37 cellular contexts compared by ENCODE assay signal in genomic region chr2:86679036-86679435, GRCh38.
"Had no signal": no experiment of that assay in that cellular context is flagged by ENCODE, and none has a peak within 500 bp of the region (broad histone marks: within the 10 kb centered on the region; RNA-seq: fewer than 3 reads in every experiment).

No MANE protein-coding gene starts in this region.

- H3K27me3 ChIP-seq: adrenal gland, ascending aorta, body of pancreas, brain microvascular endothelial cell, breast epithelium, cardiac muscle cell had no signal

- H3K36me3 Mint-ChIP-seq: activated naive CD4-positive, alpha-beta T cell treated with anti-CD3 and anti-CD28 coated beads, Interleukin-2, amount 10 ng/mL, durations not matched to agents 7 days and 5 days; activated naive CD4-positive, alpha-beta T cell treated with anti-CD3 and anti-CD28 coated beads, Interleukin-2, amount 50 U/mL, for 24 hours; activated naive CD4-positive, alpha-beta T cell treated with anti-CD3 and anti-CD28 coated beads, Interleukin-2, amount 50 U/mL, for 72 hours; activated naive CD8-positive, alpha-beta T cell; brain had no signal

- ATAC-seq: activated naive CD4-positive, alpha-beta T cell treated with anti-CD3 and anti-CD28 coated beads, Interleukin-2, amount 50 U/mL, for 72 hours; activated T-cell treated with anti-CD3 and anti-CD28 coated beads, Interleukin-2, amount 50 U/mL, for 4 hours; activated T-cell treated with anti-CD3 and anti-CD28 coated beads, Interleukin-2, amount 50 U/mL, for 72 hours; activated T-helper 17 cell treated with anti-CD3 and anti-CD28 coated beads, Interleukin-2, amount 50 U/mL, for 72 hours; body of pancreas had no signal

- H3K4me1 Mint-ChIP-seq: activated naive CD4-positive, alpha-beta T cell treated with anti-CD3 and anti-CD28 coated beads, Interleukin-2, amount 10 ng/mL, durations not matched to agents 7 days and 5 days; activated naive CD4-positive, alpha-beta T cell treated with anti-CD3 and anti-CD28 coated beads, Interleukin-2, amount 50 U/mL, for 24 hours; activated naive CD8-positive, alpha-beta T cell treated with anti-CD3 and anti-CD28 coated beads, Interleukin-2, amount 10 ng/mL, durations not matched to agents 7 days and 5 days; activated T-helper 17 cell treated with anti-CD3 and anti-CD28 coated beads, Interleukin-2, amount 50 U/mL, for 72 hours; brain; central memory CD8-positive, alpha-beta T cell had no signal

- H3K9me3 Mint-ChIP-seq: activated naive CD4-positive, alpha-beta T cell treated with anti-CD3 and anti-CD28 coated beads for 36 hours; activated naive CD4-positive, alpha-beta T cell treated with anti-CD3 and anti-CD28 coated beads, Interleukin-2, amount 10 ng/mL, durations not matched to agents 7 days and 5 days; activated naive CD4-positive, alpha-beta T cell treated with anti-CD3 and anti-CD28 coated beads, Interleukin-2, amount 50 U/mL, for 24 hours; activated naive CD4-positive, alpha-beta T cell treated with anti-CD3 and anti-CD28 coated beads, Interleukin-2, amount 50 U/mL, for 72 hours; activated naive CD8-positive, alpha-beta T cell treated with anti-CD3 and anti-CD28 coated beads, Interleukin-2, amount 10 ng/mL, durations not matched to agents 7 days and 5 days; activated T-cell treated with anti-CD3 and anti-CD28 coated beads, Interleukin-2, amount 50 U/mL, for 24 hours; activated T-cell treated with anti-CD3 and anti-CD28 coated beads, Interleukin-2, amount 50 U/mL, for 4 hours; activated T-cell treated with anti-CD3 and anti-CD28 coated beads, Interleukin-2, amount 50 U/mL, for 72 hours; activated T-helper 1 cell treated with anti-CD3 and anti-CD28 coated beads, Interleukin-12 subunit alpha, Interleukin-12 subunit beta, Interleukin-2, Interleukin-4 antibody, amounts not matched to agents 30 ng/mL and 10 ng/mL and 1 ng/mL, durations not matched to agents 14 hours and 24 hours and 36 hours; activated T-helper 17 cell treated with anti-CD3 and anti-CD28 coated beads, Interleukin-2, amount 50 U/mL, for 72 hours; activated T-helper 2 cell treated with anti-CD3 and anti-CD28 coated beads, Interferon-gamma antibody, Interleukin-2, Interleukin-4, amounts not matched to agents 10 μg/mL and 5 μg/mL and 100 μg/mL, durations not matched to agents 14 hours and 24 hours and 36 hours; brain; central memory CD8-positive, alpha-beta T cell had no signal

- H3K4me3 ChIP-seq: adrenal gland, ascending aorta, body of pancreas, breast epithelium, cardiac muscle cell had no signal

- H3K36me3 ChIP-seq: adrenal gland, ascending aorta, brain microvascular endothelial cell, breast epithelium, cardiac muscle cell had no signal

- H3K9me3 ChIP-seq: adrenal gland, ascending aorta, body of pancreas, breast epithelium had no signal

- DNase-seq: activated effector memory CD4-positive, alpha-beta T cell treated with anti-CD3 and anti-CD28 coated beads, Interleukin-2, amount 50 U/mL, for 16 hours; activated effector memory CD4-positive, alpha-beta T cell treated with Interleukin-2 at 50 U/mL for 16 hours; activated gamma-delta T cell; activated gamma-delta T cell treated with Interleukin-2 at 50 U/mL for 16 hours; activated naive CD4-positive, alpha-beta T cell; activated naive CD4-positive, alpha-beta T cell treated with anti-CD3 and anti-CD28 coated beads for 36 hours; activated naive CD4-positive, alpha-beta T cell treated with anti-CD3 and anti-CD28 coated beads, Interleukin-2, amount 10 ng/mL, durations not matched to agents 7 days and 5 days; activated naive CD4-positive, alpha-beta T cell treated with anti-CD3 and anti-CD28 coated beads, Interleukin-2, amount 50 U/mL, for 16 hours; activated naive CD4-positive, alpha-beta T cell treated with Interleukin-2 at 50 U/mL for 16 hours; activated naive CD8-positive, alpha-beta T cell treated with anti-CD3 and anti-CD28 coated beads, Interleukin-2, amount 10 ng/mL, durations not matched to agents 7 days and 5 days; activated T-cell treated with anti-CD3 and anti-CD28 coated beads for 4 hours; activated T-cell treated with anti-CD3 and anti-CD28 coated beads, Interleukin-2, amount 50 U/mL, for 1 hour; activated T-cell treated with anti-CD3 and anti-CD28 coated beads, Interleukin-2, amount 50 U/mL, for 24 hours; activated T-cell treated with anti-CD3 and anti-CD28 coated beads, Interleukin-2, amount 50 U/mL, for 4 hours; activated T-cell treated with anti-CD3 and anti-CD28 coated beads, Interleukin-2, amount 50 U/mL, for 48 hours; activated T-cell treated with anti-CD3 and anti-CD28 coated beads, Interleukin-2, amount 50 U/mL, for 72 hours; adrenal gland; amniotic stem cell; amygdala; anterior cingulate cortex; aorta; body of pancreas; brain microvascular endothelial cell; caudate nucleus; central memory CD4-positive, alpha-beta T cell; cerebellar nuclear complex had no signal

- H3K27ac ChIP-seq: adrenal gland, ascending aorta, body of pancreas, brain microvascular endothelial cell, breast epithelium, cardiac muscle cell had no signal

- H3K27ac Mint-ChIP-seq: activated naive CD4-positive, alpha-beta T cell treated with anti-CD3 and anti-CD28 coated beads for 36 hours; activated naive CD4-positive, alpha-beta T cell treated with anti-CD3 and anti-CD28 coated beads, Interleukin-2, amount 10 ng/mL, durations not matched to agents 7 days and 5 days; activated naive CD4-positive, alpha-beta T cell treated with anti-CD3 and anti-CD28 coated beads, Interleukin-2, amount 50 U/mL, for 24 hours; activated naive CD4-positive, alpha-beta T cell treated with anti-CD3 and anti-CD28 coated beads, Interleukin-2, amount 50 U/mL, for 72 hours; activated naive CD8-positive, alpha-beta T cell; activated naive CD8-positive, alpha-beta T cell treated with anti-CD3 and anti-CD28 coated beads, Interleukin-2, amount 10 ng/mL, durations not matched to agents 7 days and 5 days; activated T-cell treated with anti-CD3 and anti-CD28 coated beads, Interleukin-2, amount 50 U/mL, for 24 hours; activated T-cell treated with anti-CD3 and anti-CD28 coated beads, Interleukin-2, amount 50 U/mL, for 72 hours; activated T-helper 1 cell treated with anti-CD3 and anti-CD28 coated beads, Interleukin-12 subunit alpha, Interleukin-12 subunit beta, Interleukin-2, Interleukin-4 antibody, amounts not matched to agents 30 ng/mL and 10 ng/mL and 1 ng/mL, durations not matched to agents 14 hours and 24 hours and 36 hours; activated T-helper 17 cell treated with anti-CD3 and anti-CD28 coated beads, Interleukin-2, amount 50 U/mL, for 72 hours; activated T-helper 2 cell treated with anti-CD3 and anti-CD28 coated beads, Interferon-gamma antibody, Interleukin-2, Interleukin-4, amounts not matched to agents 10 μg/mL and 5 μg/mL and 100 μg/mL, durations not matched to agents 14 hours and 24 hours and 36 hours; brain had no signal

- H3K4me3 Mint-ChIP-seq: activated naive CD4-positive, alpha-beta T cell treated with anti-CD3 and anti-CD28 coated beads for 36 hours; activated naive CD4-positive, alpha-beta T cell treated with anti-CD3 and anti-CD28 coated beads, Interleukin-2, amount 10 ng/mL, durations not matched to agents 7 days and 5 days; activated naive CD4-positive, alpha-beta T cell treated with anti-CD3 and anti-CD28 coated beads, Interleukin-2, amount 50 U/mL, for 24 hours; activated naive CD8-positive, alpha-beta T cell; activated naive CD8-positive, alpha-beta T cell treated with anti-CD3 and anti-CD28 coated beads, Interleukin-2, amount 10 ng/mL, durations not matched to agents 7 days and 5 days; activated T-cell treated with anti-CD3 and anti-CD28 coated beads, Interleukin-2, amount 50 U/mL, for 24 hours; activated T-cell treated with anti-CD3 and anti-CD28 coated beads, Interleukin-2, amount 50 U/mL, for 4 hours; activated T-cell treated with anti-CD3 and anti-CD28 coated beads, Interleukin-2, amount 50 U/mL, for 72 hours; activated T-helper 1 cell treated with anti-CD3 and anti-CD28 coated beads, Interleukin-12 subunit alpha, Interleukin-12 subunit beta, Interleukin-2, Interleukin-4 antibody, amounts not matched to agents 30 ng/mL and 10 ng/mL and 1 ng/mL, durations not matched to agents 14 hours and 24 hours and 36 hours; activated T-helper 17 cell treated with anti-CD3 and anti-CD28 coated beads, Interleukin-2, amount 50 U/mL, for 72 hours; brain; central memory CD8-positive, alpha-beta T cell had no signal

- H3K27me3 Mint-ChIP-seq: activated naive CD4-positive, alpha-beta T cell treated with anti-CD3 and anti-CD28 coated beads, Interleukin-2, amount 50 U/mL, for 24 hours; activated naive CD8-positive, alpha-beta T cell; activated naive CD8-positive, alpha-beta T cell treated with anti-CD3 and anti-CD28 coated beads, Interleukin-2, amount 10 ng/mL, durations not matched to agents 7 days and 5 days; activated T-cell treated with anti-CD3 and anti-CD28 coated beads, Interleukin-2, amount 50 U/mL, for 24 hours; activated T-helper 17 cell treated with anti-CD3 and anti-CD28 coated beads, Interleukin-2, amount 50 U/mL, for 72 hours; central memory CD8-positive, alpha-beta T cell had no signal

- H3K4me1 ChIP-seq: adrenal gland, ascending aorta, breast epithelium had no signal
